In the genomic region with DNA sequence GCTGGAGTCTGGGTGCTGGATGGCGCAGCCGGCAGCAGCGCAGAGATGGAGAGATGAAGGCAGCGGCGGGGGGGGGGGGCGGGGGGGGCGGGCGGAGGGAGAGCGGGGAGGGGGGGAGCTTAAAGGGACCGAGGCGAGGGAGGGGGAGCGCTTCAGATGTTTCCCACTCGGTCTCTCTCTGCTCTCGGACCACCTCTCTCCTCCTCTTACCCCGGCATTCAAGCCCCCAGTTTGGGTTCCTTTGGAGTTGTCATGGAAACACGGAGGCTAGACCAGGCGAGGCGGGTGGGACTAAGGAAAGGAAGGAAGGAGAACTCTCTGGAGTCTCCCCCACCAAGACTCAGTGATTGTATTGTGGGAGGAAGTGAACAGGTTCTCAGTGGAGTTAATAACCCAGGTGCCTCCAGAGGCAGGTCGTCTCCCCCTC, we compare ENCODE assay signal across 8 cellular contexts. TPM values are rescaled to one million over a fixed set of nuclear protein-coding genes. Genes with fewer than 3 reads are reported as not detected.
DNase-seq lines count a peak whose midpoint lies in the region; ATAC-seq and TF ChIP-seq lines count a peak whose summit lies in the region.

A gene (minus strand): TSS at position 55 of the 427 bp plus-strand sequence. CDS start 112 bp downstream, outside the sequence.

- H3K27me3 Mint-ChIP-seq in activated CD8-positive, alpha-beta T cell treated with anti-CD3 and anti-CD28 coated beads for 36 hours = peaks cover 22% of the 10 kb centered on the region

- peaks cover 6% of the 10 kb centered on the region for H3K36me3 Mint-ChIP-seq in activated CD8-positive, alpha-beta T cell treated with anti-CD3 and anti-CD28 coated beads for 36 hours (ENCODE audit: low read depth)

- TF ChIP-seq CTCF in activated CD8-positive, alpha-beta T cell treated with anti-CD3 and anti-CD28 coated beads for 36 hours (IDR thresholded peaks at IDR 0.05) = no peak

- CTCF ChIA-PET in activated CD8-positive, alpha-beta T cell treated with anti-CD3 and anti-CD28 coated beads for 36 hours (lab: Charles Lee) = interaction anchor here (1.2 to 2.9 kb wide), 3 partner anchors 23 to 104 kb away, joined by 6 to 8 read pairs (median 6); a partner anchor contains a TSS

- intact Hi-C loops in activated CD8-positive, alpha-beta T cell treated with anti-CD3 and anti-CD28 coated beads for 36 hours (cut with micrococcal nuclease) = no loop called here

- H3K4me3 Mint-ChIP-seq in activated CD8-positive, alpha-beta T cell treated with anti-CD3 and anti-CD28 coated beads for 36 hours = peak within 1 kb of the TSS; percentile 85

- no peak for ATAC-seq in activated CD8-positive, alpha-beta T cell treated with anti-CD3 and anti-CD28 coated beads for 36 hours
- no peak for ATAC-seq in GM18870 (IDR thresholded peaks at IDR 0.05; ENCODE audit: unreplicated experiment)

- DNase-seq in G401 (ENCODE audit: low spot score) (peak; percentile 72), globus pallidus (ENCODE audit: low spot score) (peak; percentile 30), skeletal muscle cell (ENCODE audit: low read depth) (no peak), cerebellar nuclear complex (lab: John Stamatoyannopoulos, UW) (no peak), NCI-H1694 treated with DMSO at 0.1 percent for 48 hours (lab: John Stamatoyannopoulos, UW) (no peak)
- peak; percentile 10 for DNase-seq in activated CD8-positive, alpha-beta T cell treated with anti-CD3 and anti-CD28 coated beads for 36 hours
- DNase-seq in activated CD4-positive, alpha-beta T cell treated with anti-CD3 and anti-CD28 coated beads, Interleukin-2, amount 50 U/mL, for 4 hours = no peak

- peak within 1 kb of the TSS; percentile 97 for H3K27ac Mint-ChIP-seq in activated CD8-positive, alpha-beta T cell treated with anti-CD3 and anti-CD28 coated beads for 36 hours

- H3K9me3 Mint-ChIP-seq in activated CD8-positive, alpha-beta T cell treated with anti-CD3 and anti-CD28 coated beads for 36 hours = no peaks in the 10 kb centered on the region

- POLR2A ChIA-PET in activated CD8-positive, alpha-beta T cell treated with anti-CD3 and anti-CD28 coated beads for 36 hours (lab: Charles Lee) = interaction anchor here (1.0 kb wide), 1 partner anchor 16 kb away, joined by 3 read pairs; no protein-coding TSS in a partner anchor

- peak within 1 kb of the TSS; percentile 78 for H3K4me3 ChIP-seq in skeletal muscle cell (ENCODE audit: low read depth, low read length)

- peaks cover 55% of the 10 kb centered on the region for H3K4me1 Mint-ChIP-seq in activated CD8-positive, alpha-beta T cell treated with anti-CD3 and anti-CD28 coated beads for 36 hours (ENCODE audit: low read depth)

- in situ Hi-C loops in G401 (cut with HindIII; ENCODE audit: low sequenced_read_pairs) = no loop called here

RNA-seq across cellular contexts. Expression of the gene that starts here (rescaled TPM):
- 0.51 TPM in 1 of 2 replicates, not detected in the other for total RNA-seq in G401 (2014; rRNA removed; shearing (Covaris generic))
- total RNA-seq in activated CD8-positive, alpha-beta T cell treated with anti-CD3 and anti-CD28 coated beads for 36 hours = 1 to 10 TPM; 1.1 to 1.6 TPM

Comparison
In these comparisons a context has a peak if more than half of its experiments do, and no peak if none do; other contexts are left out.
1. Peak in DNase-seq in G401; RNA of the gene not detected or under 1 TPM.
2. DNase-seq: peak in activated CD8-positive, alpha-beta T cell treated with anti-CD3 and anti-CD28 coated beads for 36 hours (single experiment) and globus pallidus (single experiment); none in skeletal muscle cell (single experiment), activated CD4-positive, alpha-beta T cell treated with anti-CD3 and anti-CD28 coated beads, Interleukin-2, amount 50 U/mL, for 4 hours (0 of 2), cerebellar nuclear complex (0 of 2) and NCI-H1694 treated with DMSO at 0.1 percent for 48 hours (single experiment).